ENCODE assay signal across 16 cellular contexts in genomic region chr1:167428418-167428817, GRCh38.
DNase-seq lines count a peak whose midpoint lies in the region; ATAC-seq and TF ChIP-seq lines count a peak whose summit lies in the region.
"Had no signal": no experiment of that assay in that cellular context is flagged by ENCODE, and none has a peak within 500 bp of the region (broad histone marks: within the 10 kb centered on the region; RNA-seq: fewer than 3 reads in every experiment).

No MANE protein-coding gene starts in this region.

- no peaks in the 10 kb centered on the region for H3K36me3 Mint-ChIP-seq in GM23338 (ENCODE audit: low read depth)
- peaks cover 14% of the 10 kb centered on the region for H3K36me3 Mint-ChIP-seq in activated naive CD8-positive, alpha-beta T cell treated with anti-CD3 and anti-CD28 coated beads, Interleukin-2, amount 50 U/mL, for 24 hours (ENCODE audit: low read depth)

- peak overlapping the region; percentile 92 for H3K27ac ChIP-seq in BLaER1
- no peak overlapping the region for H3K27ac ChIP-seq in GM23338 (ENCODE audit: low read depth)
- H3K27ac ChIP-seq: lower lobe of right lung had no signal

- H3K9me2 ChIP-seq in GM23338 (ENCODE audit: insufficient read depth): no peaks in the 10 kb centered on the region

- H3K27ac Mint-ChIP-seq in GM23338: peak overlapping the region; percentile 31; the same call in 1 of the 2 replicates
- peak overlapping the region; percentile 41 for H3K27ac Mint-ChIP-seq in activated naive CD8-positive, alpha-beta T cell treated with anti-CD3 and anti-CD28 coated beads, Interleukin-2, amount 50 U/mL, for 24 hours
- no peak overlapping the region for H3K27ac Mint-ChIP-seq in stimulated activated naive CD8-positive, alpha-beta T cell treated with anti-CD3 and anti-CD28 coated beads, Interleukin-15, amount 100 ng/mL, for 72 hours
- H3K27ac Mint-ChIP-seq: activated T-helper 2 cell treated with anti-CD3 and anti-CD28 coated beads, Interferon-gamma antibody, Interleukin-2, Interleukin-4, amounts not matched to agents 10 μg/mL and 5 μg/mL and 100 μg/mL, durations not matched to agents 14 hours and 24 hours and 36 hours had no signal

- H4K20me1 ChIP-seq in BLaER1: no peaks in the 10 kb centered on the region
- H4K20me1 ChIP-seq in GM23338 (replicated peaks; ENCODE audit: insufficient read depth): no peaks in the 10 kb centered on the region

- DNase-seq in GM23338 (ENCODE audit: low spot score): no peak
- DNase-seq in activated naive CD8-positive, alpha-beta T cell treated with anti-CD3 and anti-CD28 coated beads, Interleukin-2, amount 50 U/mL, for 24 hours: no peak
- peak; percentile 29 for DNase-seq in left kidney (ENCODE audit: low read depth, low spot score)
- no peak for DNase-seq in NCI-H526 treated with DMSO at 0.1 percent for 48 hours (lab: John Stamatoyannopoulos, UW)
- DNase-seq in stimulated activated naive CD8-positive, alpha-beta T cell treated with anti-CD3 and anti-CD28 coated beads, Interleukin-15, amount 100 ng/mL, for 72 hours: no peak
- DNase-seq in HEK293T (ENCODE audit: extremely low spot score): no peak
- DNase-seq: effector CD4-positive, alpha-beta T cell; heart right ventricle; lower lobe of right lung; NCI-H1048; SHP77; stimulated activated CD4-positive, alpha-beta T cell treated with anti-CD3 and anti-CD28 coated beads, Interleukin-15, amount 100 ng/mL, for 24 hours had no signal

- H3K9ac ChIP-seq in BLaER1: no peak overlapping the region

- peaks cover 9% of the 10 kb centered on the region; the same call in 1 of the 2 replicates for H3F3A ChIP-seq in GM23338 (replicated peaks; ENCODE audit: low read depth)

- CTCF ChIA-PET in HEK293T (lab: Yijun Ruan, JAX): no interaction called here

- H3K4me2 ChIP-seq in BLaER1 (peak overlapping the region; percentile 90), GM23338 (0 out of 2 replicates have a peak overlapping the region, but pooled peaks have one; percentile 29)

- no peaks in the 10 kb centered on the region for H3K9me3 ChIP-seq in BLaER1
- H3K9me3 ChIP-seq: heart right ventricle, lower lobe of right lung had no signal

- H3K79me2 ChIP-seq in GM23338 (replicated peaks; ENCODE audit: insufficient read depth): no peaks in the 10 kb centered on the region

- H3K4me1 ChIP-seq in BLaER1: peaks cover 96% of the 10 kb centered on the region
- H3K4me1 ChIP-seq in GM23338 (ENCODE audit: insufficient read depth): peaks cover 73% of the 10 kb centered on the region
- H3K4me1 ChIP-seq: lower lobe of right lung had no signal

- H3K4me3 Mint-ChIP-seq in GM23338: no peak overlapping the region
- H3K4me3 Mint-ChIP-seq in activated naive CD8-positive, alpha-beta T cell treated with anti-CD3 and anti-CD28 coated beads, Interleukin-2, amount 50 U/mL, for 24 hours: no peak overlapping the region
- H3K4me3 Mint-ChIP-seq in stimulated activated naive CD8-positive, alpha-beta T cell treated with anti-CD3 and anti-CD28 coated beads, Interleukin-15, amount 100 ng/mL, for 72 hours: no peak overlapping the region
- H3K4me3 Mint-ChIP-seq: CD14-positive monocyte had no signal

- ATAC-seq in GM23338: no peak
- ATAC-seq in activated naive CD8-positive, alpha-beta T cell treated with anti-CD3 and anti-CD28 coated beads, Interleukin-2, amount 50 U/mL, for 24 hours: no peak
- no peak for ATAC-seq in GM18519 (IDR thresholded peaks at IDR 0.05; ENCODE audit: low FRiP score, unreplicated experiment)
- no peak for ATAC-seq in stimulated activated naive CD8-positive, alpha-beta T cell treated with anti-CD3 and anti-CD28 coated beads, Interleukin-15, amount 100 ng/mL, for 72 hours
- ATAC-seq: lower lobe of right lung had no signal

- no peak overlapping the region for H2AFZ ChIP-seq in GM23338

- peaks cover 10% of the 10 kb centered on the region for H3K36me3 ChIP-seq in BLaER1
- no peaks in the 10 kb centered on the region for H3K36me3 ChIP-seq in GM23338 (ENCODE audit: insufficient read depth)

- peaks cover 16% of the 10 kb centered on the region for H3K27me3 Mint-ChIP-seq in GM23338 (ENCODE audit: insufficient read depth, low read depth, poor library complexity)
- H3K27me3 Mint-ChIP-seq in activated naive CD8-positive, alpha-beta T cell treated with anti-CD3 and anti-CD28 coated beads, Interleukin-2, amount 50 U/mL, for 24 hours: no peaks in the 10 kb centered on the region
- H3K27me3 Mint-ChIP-seq in stimulated activated naive CD8-positive, alpha-beta T cell treated with anti-CD3 and anti-CD28 coated beads, Interleukin-15, amount 100 ng/mL, for 72 hours: no peaks in the 10 kb centered on the region

- H3K4me3 ChIP-seq in BLaER1 (no peak overlapping the region), GM23338 (no peak overlapping the region)
- H3K4me3 ChIP-seq: heart right ventricle, lower lobe of right lung had no signal

- POLR2A ChIA-PET in HEK293T (lab: Yijun Ruan, JAX): no interaction called here

- peaks cover 90% of the 10 kb centered on the region for H3K4me1 Mint-ChIP-seq in GM23338
- H3K4me1 Mint-ChIP-seq in activated naive CD8-positive, alpha-beta T cell treated with anti-CD3 and anti-CD28 coated beads, Interleukin-2, amount 50 U/mL, for 24 hours: peaks cover 33% of the 10 kb centered on the region
- H3K4me1 Mint-ChIP-seq in stimulated activated naive CD8-positive, alpha-beta T cell treated with anti-CD3 and anti-CD28 coated beads, Interleukin-15, amount 100 ng/mL, for 72 hours: peaks cover 44% of the 10 kb centered on the region

- H3K9me3 Mint-ChIP-seq in GM23338: no peaks in the 10 kb centered on the region
- no peaks in the 10 kb centered on the region for H3K9me3 Mint-ChIP-seq in activated naive CD8-positive, alpha-beta T cell treated with anti-CD3 and anti-CD28 coated beads, Interleukin-2, amount 50 U/mL, for 24 hours
- no peaks in the 10 kb centered on the region for H3K9me3 Mint-ChIP-seq in stimulated activated naive CD8-positive, alpha-beta T cell treated with anti-CD3 and anti-CD28 coated beads, Interleukin-15, amount 100 ng/mL, for 72 hours
- H3K9me3 Mint-ChIP-seq: activated T-helper 2 cell treated with anti-CD3 and anti-CD28 coated beads, Interferon-gamma antibody, Interleukin-2, Interleukin-4, amounts not matched to agents 10 μg/mL and 5 μg/mL and 100 μg/mL, durations not matched to agents 14 hours and 24 hours and 36 hours; CD14-positive monocyte had no signal

- TF ChIP-seq CTCF in GM23338 (conservative IDR thresholded peaks at IDR 0.05; ENCODE audit: low read depth in 2 of 2): no peak

- H3K27me3 ChIP-seq in BLaER1 (no peaks in the 10 kb centered on the region), GM23338 (ENCODE audit: insufficient read depth) (no peaks in the 10 kb centered on the region)
- H3K27me3 ChIP-seq: heart right ventricle had no signal

TF ChIP-seq in GM23338, 12 proteins besides CTCF, POLR2A, EP300 and RAD21 (continues in another document):
- TF ChIP-seq JUNB (IDR thresholded peaks at IDR 0.05; ENCODE audit: unreplicated experiment) (no peak), ZNF331 (CRISPR knock-in tag; IDR thresholded peaks at IDR 0.05; ENCODE audit: low read depth) (no peak), EZH2phosphoT487 (IDR thresholded peaks at IDR 0.05; ENCODE audit: unreplicated experiment) (no peak), ETS1 (IDR thresholded peaks at IDR 0.05) (no peak), STAT1 (IDR thresholded peaks at IDR 0.05; ENCODE audit: unreplicated experiment) (no peak)

TF ChIP-seq in HEK293T, 16 proteins besides CTCF, POLR2A, EP300 and RAD21:
- TF ChIP-seq LEF1 (IDR thresholded peaks at IDR 0.05; ENCODE audit: borderline replicate concordance): no peak
- TF ChIP-seq CTBP1 (IDR thresholded peaks at IDR 0.05; ENCODE audit: borderline replicate concordance): no peak
- TF ChIP-seq ARNT (IDR thresholded peaks at IDR 0.05): no peak
- no peak for TF ChIP-seq BHLHE40 (IDR thresholded peaks at IDR 0.05; ENCODE audit: borderline replicate concordance)
- TF ChIP-seq FOXK2 (IDR thresholded peaks at IDR 0.05): no peak
- TF ChIP-seq ZNF384 (IDR thresholded peaks at IDR 0.05): no peak
- TF ChIP-seq SUZ12 (IDR thresholded peaks at IDR 0.05): no peak
- TF ChIP-seq L3MBTL2 (conservative IDR thresholded peaks at IDR 0.05): no peak
- no peak for TF ChIP-seq FOXA1 (IDR thresholded peaks at IDR 0.05)
- no peak for TF ChIP-seq FOXM1 (IDR thresholded peaks at IDR 0.05; ENCODE audit: borderline replicate concordance)
- TF ChIP-seq ELF4 (IDR thresholded peaks at IDR 0.05): no peak
- no peak for TF ChIP-seq PKNOX1 (IDR thresholded peaks at IDR 0.05)
- no peak for TF ChIP-seq SP1 (IDR thresholded peaks at IDR 0.05)
- no peak for TF ChIP-seq NFRKB (IDR thresholded peaks at IDR 0.05)
- TF ChIP-seq TARDBP (IDR thresholded peaks at IDR 0.05): no peak
- no peak for TF ChIP-seq HDGF (IDR thresholded peaks at IDR 0.05; ENCODE audit: borderline replicate concordance)
TF ChIP-seq in HEK293T: peak in this region for 0.

Comparison
In these comparisons a context has a peak if more than half of its experiments do, and no peak if none do; other contexts are left out.
1. H3K27ac Mint-ChIP-seq: peak in GM23338 (single experiment) and activated naive CD8-positive, alpha-beta T cell treated with anti-CD3 and anti-CD28 coated beads, Interleukin-2, amount 50 U/mL, for 24 hours (single experiment); none in stimulated activated naive CD8-positive, alpha-beta T cell treated with anti-CD3 and anti-CD28 coated beads, Interleukin-15, amount 100 ng/mL, for 72 hours (0 of 2).